In the genomic region with DNA sequence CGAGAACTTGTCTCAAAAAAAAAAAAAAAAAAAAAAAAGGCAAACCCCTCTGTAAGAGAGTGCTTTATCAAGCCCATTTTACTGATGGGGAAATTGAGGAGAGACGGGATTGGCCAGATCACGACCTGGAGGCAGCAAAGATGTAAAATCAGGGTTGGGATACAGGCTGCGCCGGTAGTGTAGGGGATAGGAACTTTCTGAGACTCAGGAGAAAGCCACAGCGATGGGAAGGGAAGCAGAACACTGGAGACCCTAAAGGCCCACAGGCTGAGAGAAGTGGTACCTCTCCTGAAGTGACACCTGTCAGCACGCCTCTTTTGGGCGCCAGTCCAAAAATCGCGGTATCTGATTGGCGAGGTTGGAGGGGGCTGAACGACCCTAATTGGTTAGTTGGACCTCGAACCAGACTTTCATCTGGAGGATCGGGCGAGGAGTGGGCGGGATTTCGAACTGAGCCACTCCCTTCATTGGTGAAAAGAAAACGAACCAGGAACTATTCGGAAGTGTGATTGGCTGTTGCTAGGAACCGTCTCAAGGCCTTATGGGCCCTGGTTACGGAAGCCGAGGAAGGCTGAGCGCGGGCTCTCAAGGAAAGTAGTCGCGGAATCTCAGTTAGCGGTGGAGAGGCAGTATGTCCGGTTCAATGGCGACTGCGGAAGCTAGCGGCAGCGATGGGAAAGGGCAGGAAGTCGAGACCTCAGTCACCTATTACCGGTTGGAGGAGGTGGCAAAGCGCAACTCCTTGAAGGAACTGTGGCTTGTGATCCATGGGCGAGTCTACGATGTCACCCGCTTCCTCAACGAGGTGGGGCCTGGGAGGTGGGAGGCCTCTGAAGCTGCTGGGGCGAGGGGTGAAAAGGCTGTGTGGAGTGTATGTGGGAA, we compare ENCODE assay signal across 8 cellular contexts. TPM values are rescaled to one million over a fixed set of nuclear protein-coding genes. Genes with fewer than 3 reads are reported as not detected.
A peak's percentile ranks its signal among the peaks of the same experiment; 100 is the strongest.
DNase-seq lines count a peak whose midpoint lies in the region; FAIRE-seq and TF ChIP-seq lines count a peak whose summit lies in the region.

A gene with protein sequence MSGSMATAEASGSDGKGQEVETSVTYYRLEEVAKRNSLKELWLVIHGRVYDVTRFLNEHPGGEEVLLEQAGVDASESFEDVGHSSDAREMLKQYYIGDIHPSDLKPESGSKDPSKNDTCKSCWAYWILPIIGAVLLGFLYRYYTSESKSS (plus strand): TSS at position 567 of the 882 bp plus-strand sequence. CDS start 65 bp downstream, at position 632.

- no peak within 1 kb of the TSS for H3K23ac ChIP-seq in neuronal stem cell (ENCODE audit: low read depth, low read length, poor library complexity)

- no peak within 1 kb of the TSS for H2BK15ac ChIP-seq in neuronal stem cell (ENCODE audit: low read length)

- no peaks in the 10 kb centered on the region for H3K27me3 ChIP-seq in neuronal stem cell (ENCODE audit: control insufficient read depth in 3 of 3, insufficient read depth in 3 of 3, low read depth in 1 of 3, low read length in 3 of 3)

- no peak within 1 kb of the TSS for H2BK5ac ChIP-seq in neuronal stem cell (ENCODE audit: low read length)

- H4K91ac ChIP-seq in neuronal stem cell (ENCODE audit: low read depth, low read length, poor library complexity): no peak within 1 kb of the TSS

- H2BK120ac ChIP-seq in neuronal stem cell (ENCODE audit: low read depth, low read length): no peak within 1 kb of the TSS

- POLR2A ChIA-PET in HEK293T (lab: Yijun Ruan, JAX): interaction anchor here (0.5 to 1.7 kb wide), 6 partner anchors 10 to 140 kb away, joined by 3 to 5 read pairs (median 3); no protein-coding TSS in a partner anchor

- H3K18ac ChIP-seq in neuronal stem cell (ENCODE audit: low read length): peak within 1 kb of the TSS; percentile 80

- FAIRE-seq in frontal cortex (lab: Jason Lieb, UNC): no peak

- WGBS in neuronal stem cell (ENCODE audit: extremely low coverage in 2 of 2, insufficient read length in 2 of 2, insufficient replicate concordance in 1 of 2), 2 donors: no CpG with 5 or more reads among the region's 40 CpGs

- peak within 1 kb of the TSS; percentile 59 to 96 for H3K4me3 ChIP-seq in neuronal stem cell (ENCODE audit: low read length in 2 of 2)

- no peak within 1 kb of the TSS for H4K8ac ChIP-seq in neuronal stem cell (ENCODE audit: low read depth, low read length)

- DNase-seq in GF-D8 (lab: John Stamatoyannopoulos, UW) (peak; percentile 96), HEK293T (ENCODE audit: extremely low spot score) (peak; percentile 93), MV-4-11 (lab: John Stamatoyannopoulos, UW) (peak; percentile 99), SK-MEL-5 (ENCODE audit: low read depth, low spot score) (peak; percentile 98), frontal cortex (ENCODE audit: low spot score in 2 of 2) (peak; percentile 66 to 85), neuronal stem cell (ENCODE audit: low spot score) (peak; percentile 96)
- DNase-seq in activated naive CD4-positive, alpha-beta T cell treated with Interleukin-2 at 50 U/mL for 16 hours: peak; percentile 96

- no peak within 1 kb of the TSS for H2AK5ac ChIP-seq in neuronal stem cell (ENCODE audit: low read depth, low read length)

- no peak for TF ChIP-seq CTCF in subcutaneous adipose tissue (IDR thresholded peaks at IDR 0.05; ENCODE audit: low read depth)

- H3K4me2 ChIP-seq in neuronal stem cell (ENCODE audit: insufficient read depth, low read length, poor library complexity, severe bottlenecking): peak within 1 kb of the TSS; percentile 79

- peaks cover 0 to 3% of the 10 kb centered on the region in 2 donors for H3K4me1 ChIP-seq in neuronal stem cell (ENCODE audit: control insufficient read depth in 2 of 2, insufficient read depth in 1 of 2, low read depth in 1 of 2, low read length in 2 of 2)

- in situ Hi-C loops in SK-MEL-5 (cut with HindIII; ENCODE audit: low pct_unique_long_range_greater_than_20kb, low sequenced_read_pairs): no loop called here

- H3K4ac ChIP-seq in neuronal stem cell (ENCODE audit: low read length): no peak within 1 kb of the TSS

- peak within 1 kb of the TSS; percentile 84 for H2AFZ ChIP-seq in neuronal stem cell (ENCODE audit: low read length)

- H3K27ac ChIP-seq in neuronal stem cell (replicated peaks; ENCODE audit: low read length): peak within 1 kb of the TSS; percentile 70

- H3K36me3 ChIP-seq in neuronal stem cell (replicated peaks in 1 of 2; ENCODE audit: control insufficient read depth in 2 of 2, insufficient read depth in 2 of 2, low read length in 2 of 2): peaks cover 9 to 32% of the 10 kb centered on the region in 2 donors

- no peak within 1 kb of the TSS for H3K14ac ChIP-seq in neuronal stem cell (ENCODE audit: low read length)

- H2BK12ac ChIP-seq in neuronal stem cell (ENCODE audit: low read length): no peak within 1 kb of the TSS

- H3K79me1 ChIP-seq in neuronal stem cell (ENCODE audit: low read depth, low read length): no peaks in the 10 kb centered on the region

- CTCF ChIA-PET in HEK293T (lab: Yijun Ruan, JAX): no interaction called here

- H3K9ac ChIP-seq in neuronal stem cell (ENCODE audit: low read depth, low read length, poor library complexity): peak within 1 kb of the TSS; percentile 97

- peaks cover 3 to 20% of the 10 kb centered on the region in 2 donors for H3K9me3 ChIP-seq in neuronal stem cell (replicated peaks in 1 of 2; ENCODE audit: control insufficient read depth in 2 of 2, insufficient read depth in 1 of 2, low read depth in 1 of 2, low read length in 2 of 2)

TF ChIP-seq in HEK293T, 16 proteins besides CTCF, POLR2A, EP300 and RAD21:
- TF ChIP-seq ELF4 (IDR thresholded peaks at IDR 0.05): peak; percentile 69
- TF ChIP-seq FOXA1 (IDR thresholded peaks at IDR 0.05): no peak
- TF ChIP-seq L3MBTL2 (conservative IDR thresholded peaks at IDR 0.05): peak; percentile 94
- no peak for TF ChIP-seq LEF1 (IDR thresholded peaks at IDR 0.05; ENCODE audit: borderline replicate concordance)
- no peak for TF ChIP-seq HDGF (IDR thresholded peaks at IDR 0.05; ENCODE audit: borderline replicate concordance)
- TF ChIP-seq FOXM1 (IDR thresholded peaks at IDR 0.05; ENCODE audit: borderline replicate concordance): 0 out of 2 replicates have a peak, but pooled peaks have one; percentile 1
- 0 out of 2 replicates have a peak, but pooled peaks have one; percentile 32 for TF ChIP-seq ZNF384 (IDR thresholded peaks at IDR 0.05)
- TF ChIP-seq, protein P1, sequence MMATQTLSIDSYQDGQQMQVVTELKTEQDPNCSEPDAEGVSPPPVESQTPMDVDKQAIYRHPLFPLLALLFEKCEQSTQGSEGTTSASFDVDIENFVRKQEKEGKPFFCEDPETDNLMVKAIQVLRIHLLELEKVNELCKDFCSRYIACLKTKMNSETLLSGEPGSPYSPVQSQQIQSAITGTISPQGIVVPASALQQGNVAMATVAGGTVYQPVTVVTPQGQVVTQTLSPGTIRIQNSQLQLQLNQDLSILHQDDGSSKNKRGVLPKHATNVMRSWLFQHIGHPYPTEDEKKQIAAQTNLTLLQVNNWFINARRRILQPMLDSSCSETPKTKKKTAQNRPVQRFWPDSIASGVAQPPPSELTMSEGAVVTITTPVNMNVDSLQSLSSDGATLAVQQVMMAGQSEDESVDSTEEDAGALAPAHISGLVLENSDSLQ (IDR thresholded peaks at IDR 0.05): peak; percentile 95

RNA-seq across cellular contexts. Expression of the gene that starts here (rescaled TPM):
- 102 and 123 TPM in 2 replicates for total RNA-seq in SK-MEL-5 (2014; rRNA removed; shearing (Covaris generic))
- polyA plus RNA-seq in SK-MEL-5 (2015; cell fraction: cytosol; rRNA removed): 72.4 and 106 TPM in 2 replicates
- polyA plus RNA-seq in SK-MEL-5 (2015; cell fraction: nucleus; rRNA removed): 43.8 and 47.0 TPM in 2 replicates
- total RNA-seq in frontal cortex (49.3 TPM), subcutaneous adipose tissue (10 to 100 TPM; 29.1 to 74.0 (median 46.6) TPM)
- 142 TPM for polyA plus RNA-seq in neuronal stem cell (2013, experiment 1 of 2)
- 142 TPM for polyA plus RNA-seq in neuronal stem cell (2013, experiment 2 of 2)

Comparison
In these comparisons a context has a peak if more than half of its experiments do, and no peak if none do; other contexts are left out.
1. Peak in every context shown above with its lines: DNase-seq, H3K4me3 ChIP-seq and H3K27ac ChIP-seq.